In genomic region chr2:239392688-239393400, GRCh38 we compare ENCODE assay signal across 22 cellular contexts. TPM values are rescaled to one million over a fixed set of nuclear protein-coding genes. Genes with fewer than 3 reads are reported as not detected.
DNase-seq lines count a peak whose midpoint lies in the region; TF ChIP-seq lines count a peak whose summit lies in the region.
"Had no signal": no experiment of that assay in that cellular context is flagged by ENCODE, and none has a peak within 500 bp of the region (broad histone marks: within the 10 kb centered on the region; RNA-seq: fewer than 3 reads in every experiment).

No MANE protein-coding gene starts in this region.

- H3K36me3 ChIP-seq in H7 (replicated peaks; ENCODE audit: control insufficient read depth, insufficient read depth, low read length) = no peaks in the 10 kb centered on the region; the same call in 1 of the 2 replicates
- H3K36me3 ChIP-seq in sigmoid colon = peaks cover 0 to 16% (median 0%) of the 10 kb centered on the region in 4 donors
- H3K36me3 ChIP-seq: breast epithelium, colonic mucosa, HAP-1, WERI-Rb-1 had no signal

- peak overlapping the region in 3 of 4 donors; percentile 87 to 95 (median 87) for H3K27ac ChIP-seq in sigmoid colon
- H3K27ac ChIP-seq: breast epithelium, colonic mucosa, psoas muscle, WERI-Rb-1 had no signal

- DNase-seq in activated effector memory CD4-positive, alpha-beta T cell treated with anti-CD3 and anti-CD28 coated beads, Interleukin-2, amount 50 U/mL, for 16 hours = peak; percentile 49
- DNase-seq in activated effector memory CD4-positive, alpha-beta T cell treated with Interleukin-2 at 50 U/mL for 16 hours = no peak
- DNase-seq in H7 (peak; percentile 53), glutamatergic neuron (peak; percentile 4), sigmoid colon (peak; percentile 66), foreskin fibroblast (no peak), ureter (ENCODE audit: low spot score) (no peak), NCI-H526 treated with DMSO at 0.1 percent for 48 hours (lab: John Stamatoyannopoulos, UW) (no peak)
- DNase-seq: activated CD4-positive, alpha-beta memory T cell treated with anti-CD3 and anti-CD28 coated beads for 36 hours; activated naive CD4-positive, alpha-beta T cell; BE2C; Caco-2; mammary epithelial cell; NCI-H1048; NCI-H187 treated with DMSO at 0.1 percent for 48 hours; NCI-H526; WERI-Rb-1 had no signal

- peaks cover 5% of the 10 kb centered on the region for H3K9me3 Mint-ChIP-seq in glutamatergic neuron (ENCODE audit: unreplicated experiment)
- H3K9me3 Mint-ChIP-seq: activated CD4-positive, alpha-beta memory T cell treated with anti-CD3 and anti-CD28 coated beads for 36 hours had no signal

- H3K4me3 ChIP-seq in H7 (ENCODE audit: insufficient read depth, low read depth, low read length) (no peak overlapping the region), sigmoid colon (no peak overlapping the region), foreskin fibroblast (ENCODE audit: low read depth in 1 of 2, low read length in 2 of 2) (no peak overlapping the region)
- H3K4me3 ChIP-seq: breast epithelium, colonic mucosa, HAP-1, psoas muscle, smooth muscle cell had no signal

- H3K4me1 Mint-ChIP-seq in glutamatergic neuron (ENCODE audit: low read depth, unreplicated experiment) = peaks cover 39% of the 10 kb centered on the region

- intact Hi-C loops in sigmoid colon (cut with DNase I) = no loop called here

- H3K4me3 Mint-ChIP-seq in glutamatergic neuron (ENCODE audit: unreplicated experiment) = peak overlapping the region; percentile 11
- H3K4me3 Mint-ChIP-seq: activated CD4-positive, alpha-beta memory T cell treated with anti-CD3 and anti-CD28 coated beads for 36 hours had no signal

- H3K9me3 ChIP-seq in sigmoid colon = no peaks in the 10 kb centered on the region
- H3K9me3 ChIP-seq: BE2C, breast epithelium, Caco-2, colonic mucosa, HAP-1, psoas muscle had no signal

- TF ChIP-seq CTCF in glutamatergic neuron (IDR thresholded peaks at IDR 0.05; ENCODE audit: partially characterized antibody, unreplicated experiment) (no peak), sigmoid colon (IDR thresholded peaks at IDR 0.05) (no peak), foreskin fibroblast (IDR thresholded peaks at IDR 0.05; ENCODE audit: low read depth, low read length) (no peak)

- H3K27me3 ChIP-seq in H7 (ENCODE audit: control insufficient read depth, insufficient read depth, low read length) (no peaks in the 10 kb centered on the region), sigmoid colon (no peaks in the 10 kb centered on the region)
- H3K27me3 ChIP-seq: BE2C, breast epithelium, colonic mucosa had no signal

- H3K27me3 Mint-ChIP-seq in glutamatergic neuron (ENCODE audit: unreplicated experiment) = peaks cover 3% of the 10 kb centered on the region
- H3K27me3 Mint-ChIP-seq: activated CD4-positive, alpha-beta memory T cell treated with anti-CD3 and anti-CD28 coated beads for 36 hours had no signal

- no peak for TF ChIP-seq POLR2A in sigmoid colon (IDR thresholded peaks at IDR 0.05)

- H3K27ac Mint-ChIP-seq in glutamatergic neuron (ENCODE audit: unreplicated experiment) = peak overlapping the region; percentile 64
- H3K27ac Mint-ChIP-seq: activated CD4-positive, alpha-beta memory T cell treated with anti-CD3 and anti-CD28 coated beads for 36 hours had no signal

- peaks cover 4% of the 10 kb centered on the region for H3K36me3 Mint-ChIP-seq in glutamatergic neuron (ENCODE audit: unreplicated experiment)

- H3K4me1 ChIP-seq in sigmoid colon = peaks cover 4 to 80% (median 72%) of the 10 kb centered on the region in 4 donors
- H3K4me1 ChIP-seq: Caco-2 had no signal

- no peak for TF ChIP-seq EP300 in sigmoid colon (IDR thresholded peaks at IDR 0.05)

- 95 to 96% methylated on average over 14 of the region's 14 CpGs for WGBS in sigmoid colon, 2 donors

RNA-seq across cellular contexts. Expression of gene HDAC4, which starts 8.0 kb away (rescaled TPM):
- total RNA-seq in H7 (2014; rRNA removed; shearing (Covaris generic)) = 18.1 and 28.5 TPM in 2 replicates
- total RNA-seq in glutamatergic neuron (ENCODE audit: unreplicated experiment) = 90.6 TPM
- 100 to 1,000 TPM in 3 of 4 donors, 10 to 100 TPM in 1; 77.0 to 196 (median 139) TPM for total RNA-seq in sigmoid colon
- 10 to 100 TPM in 1 of 3 donors, 1 to 10 TPM in 2; 1.8 to 16.4 (median 3.0) TPM for polyA plus RNA-seq in sigmoid colon
- total RNA-seq in ureter = 86.9 TPM

Comparison
In these comparisons a context has a peak if more than half of its experiments do, and no peak if none do; other contexts are left out.
1. DNase-seq: peak in activated effector memory CD4-positive, alpha-beta T cell treated with anti-CD3 and anti-CD28 coated beads, Interleukin-2, amount 50 U/mL, for 16 hours (single experiment), H7 (single experiment), glutamatergic neuron (single experiment) and sigmoid colon (single experiment); none in activated effector memory CD4-positive, alpha-beta T cell treated with Interleukin-2 at 50 U/mL for 16 hours (single experiment), foreskin fibroblast (0 of 2), ureter (single experiment) and NCI-H526 treated with DMSO at 0.1 percent for 48 hours (single experiment).